24 cellular contexts compared by ENCODE assay signal in genomic region chr17:41171881-41172280, GRCh38. TPM values are rescaled to one million over a fixed set of nuclear protein-coding genes. Genes with fewer than 3 reads are reported as not detected.
DNase-seq lines count a peak whose midpoint lies in the region; ATAC-seq and TF ChIP-seq lines count a peak whose summit lies in the region.
"Had no signal": no experiment of that assay in that cellular context is flagged by ENCODE, and none has a peak within 500 bp of the region (broad histone marks: within the 10 kb centered on the region; RNA-seq: fewer than 3 reads in every experiment).

No MANE protein-coding gene starts in this region.

- H3K27ac ChIP-seq in AG04450 (ENCODE audit: low read depth, low read length): no peak overlapping the region

- no peaks in the 10 kb centered on the region for H3K9me3 Mint-ChIP-seq in activated CD8-positive, alpha-beta T cell treated with anti-CD3 and anti-CD28 coated beads for 36 hours
- H3K9me3 Mint-ChIP-seq: CD4-positive, alpha-beta T cell had no signal

- ATAC-seq in HG03196 (IDR thresholded peaks at IDR 0.05; ENCODE audit: unreplicated experiment) (no peak), HG02938 (IDR thresholded peaks at IDR 0.05; ENCODE audit: unreplicated experiment) (no peak)
- no peak for ATAC-seq in activated CD8-positive, alpha-beta T cell treated with anti-CD3 and anti-CD28 coated beads for 36 hours
- ATAC-seq: K562 had no signal

- H3K4me3 Mint-ChIP-seq in activated CD8-positive, alpha-beta T cell treated with anti-CD3 and anti-CD28 coated beads for 36 hours: no peak overlapping the region
- H3K4me3 Mint-ChIP-seq: CD4-positive, alpha-beta T cell had no signal

- no peaks in the 10 kb centered on the region for H3K27me3 ChIP-seq in AG04450 (ENCODE audit: control insufficient read depth, insufficient read depth, low read length)

- POLR2A ChIA-PET in AG04450 (lab: Yijun Ruan, JAX): no interaction called here
- POLR2A ChIA-PET in activated CD8-positive, alpha-beta T cell treated with anti-CD3 and anti-CD28 coated beads for 36 hours (lab: Charles Lee): no interaction called here

- H3K27ac Mint-ChIP-seq in activated CD8-positive, alpha-beta T cell treated with anti-CD3 and anti-CD28 coated beads for 36 hours: no peak overlapping the region
- H3K27ac Mint-ChIP-seq: CD4-positive, alpha-beta T cell had no signal

- TF ChIP-seq CTCF in AG04450 (IDR thresholded peaks at IDR 0.05; ENCODE audit: low read depth, low read length) (no peak), fibroblast of the aortic adventitia (IDR thresholded peaks at IDR 0.05; ENCODE audit: insufficient read depth, low read length) (no peak)
- TF ChIP-seq CTCF in activated CD8-positive, alpha-beta T cell treated with anti-CD3 and anti-CD28 coated beads for 36 hours (IDR thresholded peaks at IDR 0.05): no peak

- intact Hi-C loops in activated CD8-positive, alpha-beta T cell treated with anti-CD3 and anti-CD28 coated beads for 36 hours (cut with micrococcal nuclease): no loop called here

- no peaks in the 10 kb centered on the region for H3K27me3 Mint-ChIP-seq in activated CD8-positive, alpha-beta T cell treated with anti-CD3 and anti-CD28 coated beads for 36 hours
- H3K27me3 Mint-ChIP-seq: CD4-positive, alpha-beta T cell had no signal

- no peaks in the 10 kb centered on the region for H3K36me3 Mint-ChIP-seq in activated CD8-positive, alpha-beta T cell treated with anti-CD3 and anti-CD28 coated beads for 36 hours (ENCODE audit: low read depth)

- CTCF ChIA-PET in AG04450 (lab: Charles Lee): interaction anchor here (0.9 kb wide), 1 partner anchor 151 kb away, joined by 3 read pairs; no protein-coding TSS in a partner anchor
- CTCF ChIA-PET in activated CD8-positive, alpha-beta T cell treated with anti-CD3 and anti-CD28 coated beads for 36 hours (lab: Charles Lee): no interaction called here

- peaks cover 2% of the 10 kb centered on the region for H3K4me1 Mint-ChIP-seq in activated CD8-positive, alpha-beta T cell treated with anti-CD3 and anti-CD28 coated beads for 36 hours (ENCODE audit: low read depth)

- H3K4me3 ChIP-seq in AG04450 (ENCODE audit: low read depth, low read length) (no peak overlapping the region), fibroblast of the aortic adventitia (ENCODE audit: low read depth, low read length) (no peak overlapping the region)
- H3K4me3 ChIP-seq: K562 had no signal

- DNase-seq in AG04450 (ENCODE audit: low read depth, low spot score) (peak; percentile 6), GM03348 (ENCODE audit: low spot score) (peak; percentile 35), amniotic epithelial cell (ENCODE audit: low read depth) (peak; percentile 58), fibroblast of the aortic adventitia (ENCODE audit: low read depth) (peak; percentile 19), NCI-H1105 treated with DMSO at 0.1 percent for 48 hours (lab: John Stamatoyannopoulos, UW) (no peak)
- no peak for DNase-seq in activated CD8-positive, alpha-beta T cell treated with anti-CD3 and anti-CD28 coated beads for 36 hours
- DNase-seq: 8988T; Caco-2; CD4-positive, alpha-beta T cell; DND-41; NCI-H1092; NCI-H2029 treated with DMSO at 0.1 percent for 48 hours; NCI-H226; NCI-H524; NCI-H774; NK-92 treated with Interleukin-12 subunit alpha and Interleukin-12 subunit beta, amount 100 ng/mL, for 24 hours; SIG-M5; SK-N-SH had no signal

- H3K9me3 ChIP-seq in AG04450 (ENCODE audit: control insufficient read depth, insufficient read depth, low read length): no peaks in the 10 kb centered on the region
- H3K9me3 ChIP-seq: Caco-2, SK-N-SH had no signal

RNA-seq across cellular contexts. Expression of gene KRTAP4-3, which starts 3.9 kb away (rescaled TPM):
- not detected in 2 replicates for polyA plus RNA-seq in AG04450 (2011; rRNA removed)
- not detected in 2 replicates for polyA minus RNA-seq in AG04450 (2011; rRNA and poly(A)+ RNA removed)
- not detected in 2 replicates for total RNA-seq in fibroblast of the aortic adventitia (ENCODE audit: low replicate concordance)
- not detected for total RNA-seq in activated CD8-positive, alpha-beta T cell treated with anti-CD3 and anti-CD28 coated beads for 36 hours
- total RNA-seq: Caco-2; CD4-positive, alpha-beta T cell; H4; K562; T-helper 2 cell treated with Interferon-gamma antibody and Interleukin-4, amounts not matched to agents 100 ng/mL and 5 ng/mL, for 36 hours had no signal
- polyA plus RNA-seq: BJ, K562, SK-N-SH had no signal

RNA-seq across cellular contexts. Expression of gene KRTAP4-2, which starts 6.1 kb away (rescaled TPM):
- not detected in 2 replicates for polyA plus RNA-seq in AG04450 (2011; rRNA removed)
- polyA minus RNA-seq in AG04450 (2011; rRNA and poly(A)+ RNA removed): not detected in 2 replicates
- not detected in 2 replicates for total RNA-seq in fibroblast of the aortic adventitia (ENCODE audit: low replicate concordance)
- total RNA-seq in activated CD8-positive, alpha-beta T cell treated with anti-CD3 and anti-CD28 coated beads for 36 hours: not detected
- total RNA-seq: Caco-2; CD4-positive, alpha-beta T cell; H4; K562; T-helper 2 cell treated with Interferon-gamma antibody and Interleukin-4, amounts not matched to agents 100 ng/mL and 5 ng/mL, for 36 hours had no signal
- polyA plus RNA-seq: BJ, K562, SK-N-SH had no signal

RNA-seq across cellular contexts. Expression of gene KRTAP4-4, which starts 11.3 kb away (rescaled TPM):
- polyA plus RNA-seq in AG04450 (2011; rRNA removed): not detected in 2 replicates
- not detected in 2 replicates for polyA minus RNA-seq in AG04450 (2011; rRNA and poly(A)+ RNA removed)
- not detected in 2 replicates for total RNA-seq in fibroblast of the aortic adventitia (ENCODE audit: low replicate concordance)
- not detected for total RNA-seq in activated CD8-positive, alpha-beta T cell treated with anti-CD3 and anti-CD28 coated beads for 36 hours
- total RNA-seq: Caco-2; CD4-positive, alpha-beta T cell; H4; K562; T-helper 2 cell treated with Interferon-gamma antibody and Interleukin-4, amounts not matched to agents 100 ng/mL and 5 ng/mL, for 36 hours had no signal
- polyA plus RNA-seq: BJ, K562, SK-N-SH had no signal

RNA-seq across cellular contexts. Expression of gene KRTAP4-1, which starts 12.8 kb away (rescaled TPM):
- polyA plus RNA-seq in AG04450 (2011; rRNA removed): not detected in 2 replicates
- polyA minus RNA-seq in AG04450 (2011; rRNA and poly(A)+ RNA removed): not detected in 2 replicates
- total RNA-seq in fibroblast of the aortic adventitia (ENCODE audit: low replicate concordance): not detected in 2 replicates
- total RNA-seq in activated CD8-positive, alpha-beta T cell treated with anti-CD3 and anti-CD28 coated beads for 36 hours: not detected
- total RNA-seq: Caco-2; CD4-positive, alpha-beta T cell; H4; K562; T-helper 2 cell treated with Interferon-gamma antibody and Interleukin-4, amounts not matched to agents 100 ng/mL and 5 ng/mL, for 36 hours had no signal
- polyA plus RNA-seq: K562, SK-N-SH had no signal

RNA-seq across cellular contexts. Expression of gene KRTAP9-1, which starts 17.8 kb away (rescaled TPM):
- polyA plus RNA-seq in AG04450 (2011; rRNA removed): not detected in 2 replicates
- polyA minus RNA-seq in AG04450 (2011; rRNA and poly(A)+ RNA removed): not detected in 2 replicates
- total RNA-seq in fibroblast of the aortic adventitia (ENCODE audit: low replicate concordance): not detected in 2 replicates
- total RNA-seq in activated CD8-positive, alpha-beta T cell treated with anti-CD3 and anti-CD28 coated beads for 36 hours: not detected
- total RNA-seq: Caco-2; CD4-positive, alpha-beta T cell; H4; K562; T-helper 2 cell treated with Interferon-gamma antibody and Interleukin-4, amounts not matched to agents 100 ng/mL and 5 ng/mL, for 36 hours had no signal
- polyA plus RNA-seq: BJ, K562, SK-N-SH had no signal

Comparison
In these comparisons a context has a peak if more than half of its experiments do, and no peak if none do; other contexts are left out.
1. DNase-seq: peak in AG04450 (single experiment), GM03348 (single experiment), amniotic epithelial cell (single experiment) and fibroblast of the aortic adventitia (single experiment); none in NCI-H1105 treated with DMSO at 0.1 percent for 48 hours (single experiment) and activated CD8-positive, alpha-beta T cell treated with anti-CD3 and anti-CD28 coated beads for 36 hours (single experiment).